In the genomic region with DNA sequence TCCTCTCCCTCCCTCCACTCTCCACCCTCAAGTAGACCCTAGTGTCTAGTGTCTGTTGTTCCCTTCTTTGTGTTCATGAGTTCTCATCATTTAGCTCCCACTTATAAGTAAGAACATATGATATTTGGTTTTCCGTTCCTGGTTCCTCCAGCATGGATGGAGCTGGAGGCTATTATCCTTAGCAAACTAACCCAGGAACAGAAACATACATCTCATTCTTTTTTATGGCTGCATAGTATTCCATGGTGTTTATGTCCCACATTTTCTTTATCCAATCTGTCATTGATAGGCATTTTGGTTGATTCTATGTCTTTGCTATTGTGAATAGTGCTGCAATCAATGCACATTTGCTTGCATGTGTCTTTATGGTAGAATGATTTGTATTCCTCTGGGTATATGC, we compare ENCODE assay signal across 2 cellular contexts.
TF ChIP-seq lines count a peak whose summit lies in the region.

No MANE protein-coding gene starts in this region.

TF ChIP-seq in HEK293, 187 proteins besides CTCF, POLR2A, EP300 and RAD21:
- TF ChIP-seq ZNF146 (tag by site-specific recombination; IDR thresholded peaks at IDR 0.05) = peak; percentile 81

TF ChIP-seq in K562, 482 proteins besides CTCF, POLR2A, EP300 and RAD21:
- TF ChIP-seq ZNF146 (CRISPR knock-in tag; IDR thresholded peaks at IDR 0.05; ENCODE audit: unreplicated experiment) (peak; percentile 32), RBM25 (IDR thresholded peaks at IDR 0.05; ENCODE audit: low read depth, low read length, severe bottlenecking) (peak; percentile 50)
